In genomic region chrX:16946971-16947562, GRCh38 we compare ENCODE assay signal across 8 cellular contexts. TPM values are rescaled to one million over a fixed set of nuclear protein-coding genes. Genes with fewer than 3 reads are reported as not detected.
A peak's percentile ranks its signal among the peaks of the same experiment; 100 is the strongest.
DNase-seq lines count a peak whose midpoint lies in the region; ATAC-seq, FAIRE-seq and TF ChIP-seq lines count a peak whose summit lies in the region.

No MANE protein-coding gene starts in this region.

- H3K4me1 Mint-ChIP-seq in activated T-cell treated with anti-CD3 and anti-CD28 coated beads, Interleukin-2, amount 50 U/mL, for 72 hours (ENCODE audit: low read depth) = peaks cover 4% of the 10 kb centered on the region
- H3K4me1 Mint-ChIP-seq in glutamatergic neuron (ENCODE audit: low read depth, unreplicated experiment) = no peaks in the 10 kb centered on the region

- H3K9me3 Mint-ChIP-seq in activated T-cell treated with anti-CD3 and anti-CD28 coated beads, Interleukin-2, amount 50 U/mL, for 72 hours = no peaks in the 10 kb centered on the region
- H3K9me3 Mint-ChIP-seq in glutamatergic neuron (ENCODE audit: unreplicated experiment) = peaks cover 3% of the 10 kb centered on the region

- H3K9me3 ChIP-seq in AG04450 (ENCODE audit: control insufficient read depth, insufficient read depth, low read length) = no peaks in the 10 kb centered on the region
- H3K9me3 ChIP-seq in prostate gland = no peaks in the 10 kb centered on the region

- POLR2A ChIA-PET in AG04450 (lab: Yijun Ruan, JAX) = no interaction called here

- intact Hi-C loops in prostate gland (cut with DNase I) = loop anchor here (5.0 kb wide), 1 partner anchor 120 kb away; no protein-coding TSS in a partner anchor

- H3K4me3 Mint-ChIP-seq in activated T-cell treated with anti-CD3 and anti-CD28 coated beads, Interleukin-2, amount 50 U/mL, for 72 hours = peak overlapping the region; percentile 84 to 88
- peak overlapping the region; percentile 92 for H3K4me3 Mint-ChIP-seq in glutamatergic neuron (ENCODE audit: unreplicated experiment)

- no peaks in the 10 kb centered on the region for H3K36me3 Mint-ChIP-seq in activated T-cell treated with anti-CD3 and anti-CD28 coated beads, Interleukin-2, amount 50 U/mL, for 72 hours (ENCODE audit: insufficient read depth in 2 of 2)
- H3K36me3 Mint-ChIP-seq in glutamatergic neuron (ENCODE audit: unreplicated experiment) = no peaks in the 10 kb centered on the region

- CTCF ChIA-PET in AG04450 (lab: Charles Lee) = interaction anchor here (0.6 to 1.3 kb wide), 3 partner anchors 57 to 99 kb away, joined by 3 to 7 read pairs (median 4); no protein-coding TSS in a partner anchor

- H3K27ac Mint-ChIP-seq in activated T-cell treated with anti-CD3 and anti-CD28 coated beads, Interleukin-2, amount 50 U/mL, for 72 hours = no peak overlapping the region
- H3K27ac Mint-ChIP-seq in glutamatergic neuron (ENCODE audit: unreplicated experiment) = peak overlapping the region; percentile 85

- DNase-seq in AG04450 (ENCODE audit: low read depth, low spot score) (no peak), glutamatergic neuron (peak; percentile 36), prostate gland (ENCODE audit: low spot score) (peak; percentile 4), GM03348 (ENCODE audit: low spot score) (no peak), HTR-8/SVneo (ENCODE audit: insufficient read length, low spot score) (no peak)
- DNase-seq in activated T-cell treated with anti-CD3 and anti-CD28 coated beads, Interleukin-2, amount 50 U/mL, for 72 hours = peak; percentile 4 to 7

- no peak for FAIRE-seq in HTR-8/SVneo (lab: Jason Lieb, UNC)

- peaks cover 34% of the 10 kb centered on the region for H3K27me3 Mint-ChIP-seq in activated T-cell treated with anti-CD3 and anti-CD28 coated beads, Interleukin-2, amount 50 U/mL, for 72 hours (ENCODE audit: low read depth)
- no peaks in the 10 kb centered on the region for H3K27me3 Mint-ChIP-seq in glutamatergic neuron (ENCODE audit: unreplicated experiment)

- peak; percentile 29 for ATAC-seq in GM19372 (IDR thresholded peaks at IDR 0.05; ENCODE audit: low read depth, unreplicated experiment)
- peak; percentile 40 for ATAC-seq in HG03439 (IDR thresholded peaks at IDR 0.05; ENCODE audit: unreplicated experiment)
- ATAC-seq in activated T-cell treated with anti-CD3 and anti-CD28 coated beads, Interleukin-2, amount 50 U/mL, for 72 hours (replicated peaks in 1 of 2) = peak; percentile 24 to 34

- H3K27ac ChIP-seq in AG04450 (ENCODE audit: low read depth, low read length) = no peak overlapping the region
- peak overlapping the region; percentile 45 to 57 for H3K27ac ChIP-seq in prostate gland

- no peaks in the 10 kb centered on the region for H3K4me1 ChIP-seq in prostate gland (replicated peaks)

- H3K27me3 ChIP-seq in AG04450 (ENCODE audit: control insufficient read depth, insufficient read depth, low read length) (peaks cover 7% of the 10 kb centered on the region), prostate gland (replicated peaks; ENCODE audit: insufficient read depth) (no peaks in the 10 kb centered on the region)

- H3K36me3 ChIP-seq in prostate gland = no peaks in the 10 kb centered on the region

- TF ChIP-seq CTCF in AG04450 (IDR thresholded peaks at IDR 0.05; ENCODE audit: low read depth, low read length) = no peak
- no peak for TF ChIP-seq CTCF in glutamatergic neuron (IDR thresholded peaks at IDR 0.05; ENCODE audit: partially characterized antibody, unreplicated experiment)
- no peak for TF ChIP-seq CTCF in prostate gland (IDR thresholded peaks at IDR 0.05)

- no peak for TF ChIP-seq POLR2A in prostate gland (IDR thresholded peaks at IDR 0.05)

- peak overlapping the region; percentile 55 for H3K4me3 ChIP-seq in AG04450 (ENCODE audit: low read depth, low read length)
- H3K4me3 ChIP-seq in prostate gland = peak overlapping the region; percentile 46 to 59

- under 1% methylated on average over 22 of the region's 43 CpGs for WGBS in prostate gland

RNA-seq across cellular contexts. Expression of gene REPS2, which starts 0.6 kb away (rescaled TPM):
- polyA plus RNA-seq in AG04450 (2011; rRNA removed) = 0.15 and 0.17 TPM in 2 replicates
- polyA minus RNA-seq in AG04450 (2011; rRNA and poly(A)+ RNA removed) = 0.23 and 1.4 TPM in 2 replicates
- total RNA-seq in activated T-cell treated with anti-CD3 and anti-CD28 coated beads, Interleukin-2, amount 50 U/mL, for 72 hours = under 1 TPM; 0.39 to 0.67 TPM
- 3.1 TPM for total RNA-seq in glutamatergic neuron (ENCODE audit: unreplicated experiment)
- 10 to 100 TPM; 30.7 to 46.5 TPM for total RNA-seq in prostate gland

Comparison
In these comparisons a context has a peak if more than half of its experiments do, and no peak if none do; other contexts are left out.
1. DNase-seq: peak in activated T-cell treated with anti-CD3 and anti-CD28 coated beads, Interleukin-2, amount 50 U/mL, for 72 hours (2 of 2), glutamatergic neuron (single experiment) and prostate gland (single experiment); none in AG04450 (single experiment), GM03348 (single experiment) and HTR-8/SVneo (single experiment).
2. Peak in every context shown above with its lines, with median percentiles within 50 percentile points of each other: ATAC-seq.